ENCODE assay signal across 27 cellular contexts in the genomic region with DNA sequence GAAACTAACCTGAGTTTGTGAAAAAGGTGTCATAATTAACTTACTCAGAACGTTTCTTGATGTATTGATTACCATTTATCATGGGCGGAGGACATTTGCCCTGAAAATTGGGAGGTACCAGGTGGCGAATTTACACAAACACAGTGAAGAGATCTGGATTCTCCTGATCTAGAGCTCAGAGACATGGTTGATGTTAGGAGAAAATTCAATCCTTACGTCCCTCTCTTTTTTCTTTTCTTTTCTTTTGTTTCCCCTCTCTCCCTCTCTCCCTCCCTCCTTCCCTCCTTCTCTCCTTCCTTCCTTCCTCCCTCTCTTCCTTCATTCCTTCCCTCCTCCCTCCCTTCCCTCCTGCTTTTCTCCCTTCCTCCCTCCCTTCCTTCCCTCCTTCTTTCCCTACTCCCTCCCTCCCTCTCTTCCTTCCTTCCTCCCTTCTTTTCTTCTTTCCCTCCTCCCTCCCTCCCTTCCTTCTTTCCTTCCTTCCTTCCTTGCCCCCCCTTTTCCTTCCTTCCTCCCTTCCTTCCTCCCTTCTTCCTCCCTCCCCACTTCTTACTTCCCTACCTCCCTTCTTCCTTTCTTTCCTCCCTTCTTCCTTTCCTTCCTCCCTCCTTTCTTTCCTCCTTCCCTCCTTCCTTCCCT.
"Had no signal": no experiment of that assay in that cellular context is flagged by ENCODE, and none has a peak within 500 bp of the region (broad histone marks: within the 10 kb centered on the region; RNA-seq: fewer than 3 reads in every experiment).

No MANE protein-coding gene starts in this region.

- H3K27me3 ChIP-seq: stomach, suprapubic skin, testis, thyroid gland, tibial artery, tibial nerve, transverse colon, upper lobe of left lung, upper lobe of right lung, uterus, vagina had no signal

- DNase-seq: stimulated activated CD4-positive, alpha-beta T cell treated with anti-CD3 and anti-CD28 coated beads, Interleukin-2, amount 100 ng/mL, for 48 hours; stimulated activated CD4-positive, alpha-beta T cell treated with anti-CD3 and anti-CD28 coated beads, Interleukin-4, amount 100 ng/mL, for 1 hour; stimulated activated CD4-positive, alpha-beta T cell treated with anti-CD3 and anti-CD28 coated beads, Interleukin-4, amount 100 ng/mL, for 24 hours; stimulated activated CD4-positive, alpha-beta T cell treated with anti-CD3 and anti-CD28 coated beads, Interleukin-4, amount 100 ng/mL, for 4 hours; stimulated activated CD8-positive, alpha-beta memory T cell treated with anti-CD3 and anti-CD28 coated beads, Interleukin-4, amount 100 ng/mL, for 48 hours; stimulated activated naive B cell treated with anti-CD40 and anti-IgM and Interleukin-4, amounts not matched to agents 10 μg/mL and 1 μg/mL and 100 μg/mL, for 72 hours; stimulated activated naive CD4-positive, alpha-beta T cell; stimulated activated naive CD4-positive, alpha-beta T cell treated with Interleukin-2 at 50 U/mL for 16 hours; stimulated activated naive CD8-positive, alpha-beta T cell treated with anti-CD3 and anti-CD28 coated beads, Interleukin-15, amount 100 ng/mL, for 72 hours; stimulated activated naive CD8-positive, alpha-beta T cell treated with anti-CD3 and anti-CD28 coated beads, Interleukin-15, Interleukin-2, amounts not matched to agents 100 U/mL and 50 U/mL, for 24 hours; stomach; substantia nigra; testis; thyroid gland; tibial artery; transverse colon; trophoblast cell; upper lobe of left lung; upper lobe of right lung; uterus had no signal

- H3K4me1 ChIP-seq: stomach, suprapubic skin, testis, tibial artery, tibial nerve, transverse colon, uterus, vagina had no signal

- H3K27ac ChIP-seq: stomach, suprapubic skin, testis, thoracic aorta, thyroid gland, tibial artery, tibial nerve, transverse colon, upper lobe of left lung, upper lobe of right lung, uterus, vagina had no signal

- ATAC-seq: stimulated activated effector memory CD8-positive, alpha-beta T cell treated with anti-CD3 and anti-CD28 coated beads, Interleukin-12 subunit alpha, Interleukin-12 subunit beta, amount 100 ng/mL, for 72 hours; stimulated activated memory B cell treated with anti-CD40 and anti-IgM and Interleukin-4, amounts not matched to agents 10 μg/mL and 1 μg/mL and 100 μg/mL, for 72 hours; stimulated activated naive B cell treated with anti-CD40 and anti-IgM and Interleukin-4, amounts not matched to agents 10 μg/mL and 1 μg/mL and 100 μg/mL, for 72 hours; stimulated activated naive CD8-positive, alpha-beta T cell treated with anti-CD3 and anti-CD28 coated beads, Interleukin-15, amount 100 ng/mL, for 72 hours; stimulated activated naive CD8-positive, alpha-beta T cell treated with anti-CD3 and anti-CD28 coated beads, Interleukin-15, Interleukin-2, amounts not matched to agents 100 U/mL and 50 U/mL, for 24 hours; upper lobe of right lung had no signal

- FAIRE-seq: urothelium cell line had no signal

- H3K9me3 ChIP-seq: suprapubic skin, testis, thoracic aorta, thyroid gland, tibial nerve, transverse colon, upper lobe of right lung, uterus, vagina had no signal

- H3K36me3 ChIP-seq: stomach, suprapubic skin, thoracic aorta, thyroid gland, tibial artery, tibial nerve, transverse colon, upper lobe of left lung, upper lobe of right lung, uterus, vagina had no signal

- H3K4me3 ChIP-seq: stomach, suprapubic skin, testis, thoracic aorta, thyroid gland, tibial artery, tibial nerve, transverse colon, upper lobe of left lung, upper lobe of right lung, uterus, vagina had no signal
